Comparison of ENCODE assay signal across 9 cellular contexts in genomic region chr6:137240168-137240567, GRCh38. TPM values are rescaled to one million over a fixed set of nuclear protein-coding genes. Genes with fewer than 3 reads are reported as not detected.
DNase-seq lines count a peak whose midpoint lies in the region; ATAC-seq and TF ChIP-seq lines count a peak whose summit lies in the region.
"Had no signal": no experiment of that assay in that cellular context is flagged by ENCODE, and none has a peak within 500 bp of the region (broad histone marks: within the 10 kb centered on the region; RNA-seq: fewer than 3 reads in every experiment).

No MANE protein-coding gene starts in this region.

- H3K4me1 ChIP-seq in adipocyte (ENCODE audit: control insufficient read depth, insufficient read depth, low read length) = peaks cover 59% of the 10 kb centered on the region

- H3K27me3 ChIP-seq in adipocyte (replicated peaks; ENCODE audit: control insufficient read depth, insufficient read depth, low read length) = no peaks in the 10 kb centered on the region

- no peaks in the 10 kb centered on the region for H3K9me3 ChIP-seq in adipocyte (ENCODE audit: control insufficient read depth, low read length)

- no peak overlapping the region for H3K27ac Mint-ChIP-seq in osteocyte (ENCODE audit: unreplicated experiment)

- H3K4me1 Mint-ChIP-seq in osteocyte (ENCODE audit: unreplicated experiment) = peaks cover 49% of the 10 kb centered on the region

- TF ChIP-seq CTCF in osteocyte (IDR thresholded peaks at IDR 0.05) = no peak

- H3K27me3 Mint-ChIP-seq in osteocyte (ENCODE audit: unreplicated experiment) = no peaks in the 10 kb centered on the region

- H3K4me3 ChIP-seq in adipocyte (ENCODE audit: low read length) = peak overlapping the region; percentile 51

- H3K4me3 Mint-ChIP-seq in osteocyte (ENCODE audit: unreplicated experiment) = no peak overlapping the region

- peak; percentile 82 to 88 for ATAC-seq in left cardiac atrium
- no peak for ATAC-seq in HG02763 (IDR thresholded peaks at IDR 0.05; ENCODE audit: unreplicated experiment)
- no peak for ATAC-seq in HG02571 (IDR thresholded peaks at IDR 0.05; ENCODE audit: unreplicated experiment)

- H3K9ac ChIP-seq in adipocyte (ENCODE audit: low read length) = peak overlapping the region; percentile 73

- H3K9me3 Mint-ChIP-seq in osteocyte (ENCODE audit: unreplicated experiment) = peaks cover 6% of the 10 kb centered on the region

- H3K36me3 Mint-ChIP-seq in osteocyte (ENCODE audit: unreplicated experiment) = no peaks in the 10 kb centered on the region

- DNase-seq in HT1080 (ENCODE audit: low read depth) = peak; percentile 27
- DNase-seq in adipocyte (ENCODE audit: low read depth) = peak; percentile 97
- DNase-seq in left cardiac atrium = peak; percentile 56
- DNase-seq in stromal cell of bone marrow (ENCODE audit: low read depth) = peak; percentile 93
- no peak for DNase-seq in osteocyte (ENCODE audit: extremely low spot score, unreplicated experiment)
- DNase-seq in NCI-H2196 treated with DMSO at 0.1 percent for 48 hours (lab: John Stamatoyannopoulos, UW; ENCODE audit: unreplicated experiment) = no peak
- DNase-seq: mesendoderm had no signal

- H3K36me3 ChIP-seq in adipocyte (ENCODE audit: control insufficient read depth, insufficient read depth, low read length, severe bottlenecking) = no peaks in the 10 kb centered on the region

- intact Hi-C loops in left cardiac atrium (cut with DNase I) = no loop called here

RNA-seq across cellular contexts. Expression of gene IFNGR1, which starts 21.0 kb away (rescaled TPM):
- total RNA-seq in HT1080 (2014; rRNA removed; shearing (Covaris generic)) = 17.1 and 19.1 TPM in 2 replicates
- polyA plus RNA-seq in HT1080 (2015; cell fraction: cytosol; rRNA removed) = 26.9 and 30.2 TPM in 2 replicates
- polyA plus RNA-seq in HT1080 (2015; cell fraction: nucleus; rRNA removed) = 36.6 and 42.1 TPM in 2 replicates
- total RNA-seq in left cardiac atrium (100 to 1,000 TPM; 128 to 158 TPM), osteocyte (33.4 and 36.1 TPM in 2 replicates)

Comparison
In these comparisons a context has a peak if more than half of its experiments do, and no peak if none do; other contexts are left out.
1. DNase-seq: peak in HT1080 (single experiment), adipocyte (single experiment), left cardiac atrium (single experiment) and stromal cell of bone marrow (single experiment); none in osteocyte (single experiment) and NCI-H2196 treated with DMSO at 0.1 percent for 48 hours (single experiment).
2. ATAC-seq: peak in left cardiac atrium (2 of 2); none in HG02763 (single experiment) and HG02571 (single experiment).